In genomic region chr2:218323526-218324472, GRCh38 we compare ENCODE assay signal across 8 cellular contexts. TPM values are rescaled to one million over a fixed set of nuclear protein-coding genes. Genes with fewer than 3 reads are reported as not detected.
A peak's percentile ranks its signal among the peaks of the same experiment; 100 is the strongest.
DNase-seq lines count a peak whose midpoint lies in the region; ATAC-seq, FAIRE-seq and TF ChIP-seq lines count a peak whose summit lies in the region.
"Had no signal": no experiment of that assay in that cellular context is flagged by ENCODE, and none has a peak within 500 bp of the region (broad histone marks: within the 10 kb centered on the region; RNA-seq: fewer than 3 reads in every experiment).

No MANE protein-coding gene starts in this region.

- DNase-seq in GM12864 (ENCODE audit: low read depth): no peak
- DNase-seq in NCI-H226: peak; percentile 60
- no peak for DNase-seq in K562 (ENCODE audit: extremely low read depth in 1 of 4, low spot score in 3 of 4)
- DNase-seq in islet precursor cell: peak; percentile 95
- DNase-seq in NOMO-1 treated with DMSO at 0.1 percent for 48 hours (lab: John Stamatoyannopoulos, UW; ENCODE audit: unreplicated experiment): no peak

- peak overlapping the region; percentile 58 for H3K27ac Mint-ChIP-seq in stimulated activated memory B cell treated with anti-CD40 and anti-IgM and Interleukin-4, amounts not matched to agents 10 μg/mL and 1 μg/mL and 100 μg/mL, for 72 hours

- H3K9me1 ChIP-seq in K562 (ENCODE audit: control insufficient read depth, insufficient read depth, low read length): no peaks in the 10 kb centered on the region

- H3K36me3 ChIP-seq in K562 (ENCODE audit: control insufficient read depth, insufficient read depth, low read length): 0 out of 3 replicates have a peak, but pooled peaks cover 2% of the 10 kb centered on the region

- peak overlapping the region; percentile 74 for H3K27ac ChIP-seq in K562 (ENCODE audit: extremely low read depth, low read depth, low read length)
- H3K27ac ChIP-seq: epithelial cell of prostate had no signal

- no peak for TF ChIP-seq POLR2A in K562 (conservative IDR thresholded peaks at IDR 0.05)

- H3K9ac ChIP-seq in K562 (ENCODE audit: insufficient read depth in 1 of 2, low read depth in 2 of 2, low read length in 2 of 2): peak overlapping the region; percentile 70 to 95

- BruUV-seq in K562 (replicated peaks; lab: Mats Ljungman, UMichigan): TSS peak; percentile 86

- H3K36me3 Mint-ChIP-seq in stimulated activated memory B cell treated with anti-CD40 and anti-IgM and Interleukin-4, amounts not matched to agents 10 μg/mL and 1 μg/mL and 100 μg/mL, for 72 hours: no peaks in the 10 kb centered on the region

- peak; percentile 19 for FAIRE-seq in K562 (lab: Jason Lieb, UNC)

- no peak for TF ChIP-seq EP300 in K562 (IDR thresholded peaks at IDR 0.05; ENCODE audit: low read length)

- no peak for TF ChIP-seq CTCF in GM12864 (IDR thresholded peaks at IDR 0.05; ENCODE audit: low read depth, low read length, missing control alignments)
- TF ChIP-seq CTCF in K562 (IDR thresholded peaks at IDR 0.05 in 2 of 3, conservative IDR thresholded peaks at IDR 0.05 in 1 of 3; ENCODE audit: insufficient read depth in 2 of 3, low read depth in 1 of 3, low read length in 3 of 3): no peak

- H3K79me2 ChIP-seq in K562 (ENCODE audit: control insufficient read depth, insufficient read depth, low read length): peaks cover 34% of the 10 kb centered on the region

- WGBS in K562 (ENCODE audit: insufficient coverage, low coverage, missing lambda C conversion rate): 13% methylated on average over 11 of the region's 24 CpGs

- intact Hi-C loops in K562 (cut with micrococcal nuclease): no loop called here

- in situ Hi-C loops in K562 (cut with MboI): no loop called here

- H3K4me1 ChIP-seq in K562 (replicated peaks in 1 of 2; ENCODE audit: control insufficient read depth in 2 of 2, insufficient read depth in 2 of 2, low read length in 2 of 2): peaks cover 30 to 31% of the 10 kb centered on the region in 2 experiments

- H3K4me3 ChIP-seq in GM12864 (ENCODE audit: low read depth, low read length) (peak overlapping the region; percentile 56), K562 (peak overlapping the region; percentile 55)

- H3K4me2 ChIP-seq in K562 (ENCODE audit: insufficient read depth, low read length): peak overlapping the region; percentile 90

- peaks cover 8% of the 10 kb centered on the region for H3K27me3 Mint-ChIP-seq in stimulated activated memory B cell treated with anti-CD40 and anti-IgM and Interleukin-4, amounts not matched to agents 10 μg/mL and 1 μg/mL and 100 μg/mL, for 72 hours

- H3K27me3 ChIP-seq in K562 (ENCODE audit: control insufficient read depth in 2 of 2, insufficient read depth in 2 of 2, low read length in 2 of 2): no peaks in the 10 kb centered on the region

- peaks cover 57% of the 10 kb centered on the region for H3K4me1 Mint-ChIP-seq in stimulated activated memory B cell treated with anti-CD40 and anti-IgM and Interleukin-4, amounts not matched to agents 10 μg/mL and 1 μg/mL and 100 μg/mL, for 72 hours

- POLR2A ChIA-PET in K562 (lab: Yijun Ruan, JAX): interaction anchor here (1.8 kb wide), 1 partner anchor 10 kb away, joined by 5 read pairs; no protein-coding TSS in a partner anchor

- no peaks in the 10 kb centered on the region for H3K9me3 Mint-ChIP-seq in stimulated activated memory B cell treated with anti-CD40 and anti-IgM and Interleukin-4, amounts not matched to agents 10 μg/mL and 1 μg/mL and 100 μg/mL, for 72 hours

- ATAC-seq in K562 (peak; percentile 12), GM18907 (IDR thresholded peaks at IDR 0.05; ENCODE audit: unreplicated experiment) (no peak)
- ATAC-seq in stimulated activated memory B cell treated with anti-CD40 and anti-IgM and Interleukin-4, amounts not matched to agents 10 μg/mL and 1 μg/mL and 100 μg/mL, for 72 hours: no peak

- CTCF ChIA-PET in K562 (lab: Yijun Ruan, JAX; ENCODE audit: low intra/inter-chr PET ratio): no interaction called here

- H3K9me3 ChIP-seq in K562 (replicated peaks; ENCODE audit: control insufficient read depth, insufficient read depth, low read depth, low read length): no peaks in the 10 kb centered on the region

- H3K4me3 Mint-ChIP-seq in stimulated activated memory B cell treated with anti-CD40 and anti-IgM and Interleukin-4, amounts not matched to agents 10 μg/mL and 1 μg/mL and 100 μg/mL, for 72 hours: peak overlapping the region; percentile 90

- no peaks in the 10 kb centered on the region for H4K20me1 ChIP-seq in K562 (replicated peaks; ENCODE audit: control insufficient read depth, insufficient read depth, low read length)

- H2AFZ ChIP-seq in K562 (ENCODE audit: low read depth, low read length): peak overlapping the region; percentile 58; the same call in 1 of the 2 replicates

- TF ChIP-seq RAD21 in K562 (CRISPR knock-in tag; conservative IDR thresholded peaks at IDR 0.05 in 1 of 2, IDR thresholded peaks at IDR 0.05 in 1 of 2): no peak

RNA-seq across cellular contexts. Expression of gene TMBIM1, which starts 31.5 kb away (rescaled TPM):
- 60.5 and 126 TPM in 2 replicates for total RNA-seq in K562 (2011; cell fraction: chromatin; rRNA removed; ENCODE audit: low replicate concordance)
- 123 and 144 TPM in 2 replicates for total RNA-seq in K562 (2011; cell fraction: nucleolus; rRNA removed)
- 126 and 128 TPM in 2 replicates for total RNA-seq in K562 (2011; cell fraction: nucleoplasm; rRNA removed)
- total RNA-seq in K562 (2014; rRNA removed) (64.8 and 71.4 TPM in 2 replicates), K562 (2014; rRNA removed; fragmentation: Illumina TruSeq; extraction: Trizol) (56.6 and 59.2 TPM in 2 replicates), K562 (2015; rRNA removed; fragmentation: Illumina TruSeq; extraction: Trizol) (43.7 and 46.8 TPM in 2 replicates), K562 (2021) (90.7 and 102 TPM in 2 replicates)
- polyA plus RNA-seq in K562 (2011; rRNA removed) (45.9 and 66.8 TPM in 2 replicates), K562 (2014; fragmentation: Illumina TruSeq; extraction: Trizol) (105 and 112 TPM in 2 replicates), K562 (2014; fragmentation: Nextera tagmentation; extraction: Ambion mirVana) (10 to 100 TPM; 14.2 to 35.6 TPM), K562 (2014; rRNA removed) (47.0 and 49.5 TPM in 2 replicates)
- 68.3 and 77.4 TPM in 2 replicates for polyA plus RNA-seq in K562 (2011; cell fraction: cytosol; rRNA removed)
- 111 and 118 TPM in 2 replicates for polyA plus RNA-seq in K562 (2011; cell fraction: nucleus; rRNA removed)
- polyA plus RNA-seq in K562 (2012): 77.9 and 194 TPM in 2 replicates
- polyA minus RNA-seq in K562 (2011; rRNA and poly(A)+ RNA removed): 37.4 and 39.0 TPM in 2 replicates
- 26.7 and 30.6 TPM in 2 replicates for polyA minus RNA-seq in K562 (2011; cell fraction: cytosol; rRNA and poly(A)+ RNA removed)
- 15.1 and 18.2 TPM in 2 replicates for polyA minus RNA-seq in K562 (2011; cell fraction: nucleus; rRNA and poly(A)+ RNA removed)

RNA-seq across cellular contexts. Expression of gene CATIP, which starts 32.9 kb away (rescaled TPM):
- not detected in 2 replicates for total RNA-seq in K562 (2011; cell fraction: chromatin; rRNA removed; ENCODE audit: low replicate concordance)
- not detected in 2 replicates for total RNA-seq in K562 (2011; cell fraction: nucleolus; rRNA removed)
- 1.2 TPM in 1 of 2 replicates, not detected in the other for total RNA-seq in K562 (2011; cell fraction: nucleoplasm; rRNA removed)
- total RNA-seq in K562 (2014; rRNA removed) (not detected in 2 replicates), K562 (2014; rRNA removed; fragmentation: Illumina TruSeq; extraction: Trizol) (not detected in 2 replicates), K562 (2015; rRNA removed; fragmentation: Illumina TruSeq; extraction: Trizol) (not detected in 2 replicates), K562 (2021) (not detected in 2 replicates)
- polyA plus RNA-seq in K562 (2011; rRNA removed) (not detected in 2 replicates), K562 (2014; fragmentation: Illumina TruSeq; extraction: Trizol) (not detected in 2 replicates), K562 (2014; fragmentation: Nextera tagmentation; extraction: Ambion mirVana) (under 1 TPM; 0.06 to 0.08 TPM), K562 (2014; rRNA removed) (0.09 TPM in 1 of 2 replicates, not detected in the other)
- not detected in 2 replicates for polyA plus RNA-seq in K562 (2011; cell fraction: cytosol; rRNA removed)
- 0.17 TPM in 1 of 2 replicates, not detected in the other for polyA plus RNA-seq in K562 (2011; cell fraction: nucleus; rRNA removed)
- polyA plus RNA-seq in K562 (2012): 0.18 and 0.37 TPM in 2 replicates
- polyA minus RNA-seq in K562 (2011; rRNA and poly(A)+ RNA removed): not detected in 2 replicates
- polyA minus RNA-seq in K562 (2011; cell fraction: cytosol; rRNA and poly(A)+ RNA removed): not detected in 2 replicates
- not detected in 2 replicates for polyA minus RNA-seq in K562 (2011; cell fraction: nucleus; rRNA and poly(A)+ RNA removed)

RNA-seq across cellular contexts. Expression of gene PNKD, which starts 53.5 kb away (rescaled TPM):
- total RNA-seq in K562 (2011; cell fraction: chromatin; rRNA removed; ENCODE audit: low replicate concordance): 14.5 and 65.7 TPM in 2 replicates
- total RNA-seq in K562 (2011; cell fraction: nucleolus; rRNA removed): 43.7 and 53.7 TPM in 2 replicates
- total RNA-seq in K562 (2011; cell fraction: nucleoplasm; rRNA removed): 35.0 and 68.9 TPM in 2 replicates
- 50.2 and 55.7 TPM in 2 replicates for total RNA-seq in K562 (2014; rRNA removed)
- 17.5 and 26.0 TPM in 2 replicates for total RNA-seq in K562 (2014; rRNA removed; fragmentation: Illumina TruSeq; extraction: Trizol)
- total RNA-seq in K562 (2015; rRNA removed; fragmentation: Illumina TruSeq; extraction: Trizol): 32.3 and 34.0 TPM in 2 replicates
- total RNA-seq in K562 (2021): 59.5 and 60.1 TPM in 2 replicates
- polyA plus RNA-seq in K562 (2011; rRNA removed): 37.2 and 41.2 TPM in 2 replicates
- 44.5 and 73.0 TPM in 2 replicates for polyA plus RNA-seq in K562 (2011; cell fraction: cytosol; rRNA removed)
- 74.3 and 129 TPM in 2 replicates for polyA plus RNA-seq in K562 (2011; cell fraction: nucleus; rRNA removed)
- 59.7 and 79.4 TPM in 2 replicates for polyA plus RNA-seq in K562 (2012)
- 64.2 and 68.2 TPM in 2 replicates for polyA plus RNA-seq in K562 (2014; fragmentation: Illumina TruSeq; extraction: Trizol)
- 100 to 1,000 TPM in 1 of 2 experiments, 10 to 100 TPM in 1; 89.1 to 105 TPM for polyA plus RNA-seq in K562 (2014; fragmentation: Nextera tagmentation; extraction: Ambion mirVana)
- polyA plus RNA-seq in K562 (2014; rRNA removed): 80.6 and 85.2 TPM in 2 replicates
- polyA minus RNA-seq in K562 (2011; rRNA and poly(A)+ RNA removed): 8.8 and 9.5 TPM in 2 replicates
- 11.2 and 13.5 TPM in 2 replicates for polyA minus RNA-seq in K562 (2011; cell fraction: cytosol; rRNA and poly(A)+ RNA removed)
- 11.0 and 18.3 TPM in 2 replicates for polyA minus RNA-seq in K562 (2011; cell fraction: nucleus; rRNA and poly(A)+ RNA removed)

RNA-seq across cellular contexts. Expression of gene AAMP, which starts 53.9 kb away (rescaled TPM):
- total RNA-seq in K562 (2011; cell fraction: chromatin; rRNA removed; ENCODE audit: low replicate concordance): 32.1 and 75.8 TPM in 2 replicates
- 53.4 and 63.2 TPM in 2 replicates for total RNA-seq in K562 (2011; cell fraction: nucleolus; rRNA removed)
- 39.5 and 41.6 TPM in 2 replicates for total RNA-seq in K562 (2011; cell fraction: nucleoplasm; rRNA removed)
- total RNA-seq in K562 (2014; rRNA removed) (156 and 197 TPM in 2 replicates), K562 (2014; rRNA removed; fragmentation: Illumina TruSeq; extraction: Trizol) (62.2 and 77.6 TPM in 2 replicates), K562 (2015; rRNA removed; fragmentation: Illumina TruSeq; extraction: Trizol) (94.1 and 99.2 TPM in 2 replicates), K562 (2021) (87.7 and 96.9 TPM in 2 replicates)
- polyA plus RNA-seq in K562 (2011; rRNA removed) (39.5 and 47.3 TPM in 2 replicates), K562 (2014; fragmentation: Illumina TruSeq; extraction: Trizol) (135 and 139 TPM in 2 replicates), K562 (2014; fragmentation: Nextera tagmentation; extraction: Ambion mirVana) (1 to 10 TPM; 5.7 to 8.9 TPM), K562 (2014; rRNA removed) (133 and 156 TPM in 2 replicates)
- polyA plus RNA-seq in K562 (2011; cell fraction: cytosol; rRNA removed): 74.7 and 140 TPM in 2 replicates
- 86.2 and 95.8 TPM in 2 replicates for polyA plus RNA-seq in K562 (2011; cell fraction: nucleus; rRNA removed)
- 76.3 and 79.7 TPM in 2 replicates for polyA plus RNA-seq in K562 (2012)
- polyA minus RNA-seq in K562 (2011; rRNA and poly(A)+ RNA removed): 38.7 and 46.6 TPM in 2 replicates
- 31.6 and 40.7 TPM in 2 replicates for polyA minus RNA-seq in K562 (2011; cell fraction: cytosol; rRNA and poly(A)+ RNA removed)
- polyA minus RNA-seq in K562 (2011; cell fraction: nucleus; rRNA and poly(A)+ RNA removed): 18.7 and 26.5 TPM in 2 replicates

RNA-seq across cellular contexts. Expression of gene SLC11A1, which starts 58.3 kb away (rescaled TPM):
- total RNA-seq in K562 (2011; cell fraction: chromatin; rRNA removed; ENCODE audit: low replicate concordance): 1.4 and 5.9 TPM in 2 replicates
- total RNA-seq in K562 (2011; cell fraction: nucleolus; rRNA removed): 4.3 and 4.5 TPM in 2 replicates
- 3.5 and 4.8 TPM in 2 replicates for total RNA-seq in K562 (2011; cell fraction: nucleoplasm; rRNA removed)
- total RNA-seq in K562 (2014; rRNA removed) (0.98 and 1.0 TPM in 2 replicates), K562 (2014; rRNA removed; fragmentation: Illumina TruSeq; extraction: Trizol) (0.32 and 0.65 TPM in 2 replicates), K562 (2015; rRNA removed; fragmentation: Illumina TruSeq; extraction: Trizol) (0.83 and 1.1 TPM in 2 replicates), K562 (2021) (1.2 and 1.6 TPM in 2 replicates)
- polyA plus RNA-seq in K562 (2011; rRNA removed) (0.54 and 0.64 TPM in 2 replicates), K562 (2014; fragmentation: Illumina TruSeq; extraction: Trizol) (0.40 and 0.43 TPM in 2 replicates), K562 (2014; fragmentation: Nextera tagmentation; extraction: Ambion mirVana) (under 1 TPM; 0.35 to 0.51 TPM), K562 (2014; rRNA removed) (0.69 and 0.99 TPM in 2 replicates)
- polyA plus RNA-seq in K562 (2011; cell fraction: cytosol; rRNA removed): 0.53 and 1.2 TPM in 2 replicates
- 1.8 and 2.6 TPM in 2 replicates for polyA plus RNA-seq in K562 (2011; cell fraction: nucleus; rRNA removed)
- 1.7 and 2.7 TPM in 2 replicates for polyA plus RNA-seq in K562 (2012)
- 1.3 TPM in 2 replicates for polyA minus RNA-seq in K562 (2011; rRNA and poly(A)+ RNA removed)
- 0.95 and 1.2 TPM in 2 replicates for polyA minus RNA-seq in K562 (2011; cell fraction: cytosol; rRNA and poly(A)+ RNA removed)
- 6.3 and 7.7 TPM in 2 replicates for polyA minus RNA-seq in K562 (2011; cell fraction: nucleus; rRNA and poly(A)+ RNA removed)

Comparison
In these comparisons a context has a peak if more than half of its experiments do, and no peak if none do; other contexts are left out.
1. DNase-seq: peak in NCI-H226 (single experiment) and islet precursor cell (single experiment); none in GM12864 (single experiment), K562 (0 of 4) and NOMO-1 treated with DMSO at 0.1 percent for 48 hours (single experiment).